ENCODE assay signal across 24 cellular contexts in genomic region chr14:25911831-25912230, GRCh38.
"Had no signal": no experiment of that assay in that cellular context is flagged by ENCODE, and none has a peak within 500 bp of the region (broad histone marks: within the 10 kb centered on the region; RNA-seq: fewer than 3 reads in every experiment).

No MANE protein-coding gene starts in this region.

- H3K9me2 ChIP-seq: SK-N-SH had no signal

- H3K4me3 ChIP-seq: K562 had no signal

- H3K4me3 Mint-ChIP-seq: IgD-negative memory B cell had no signal

- ATAC-seq: HepG2, K562, Panc1, PC-3 had no signal

- H3K36me3 Mint-ChIP-seq: IgD-negative memory B cell had no signal

- H3K4me2 ChIP-seq: KMS-11, SK-N-SH had no signal

- H3K27ac Mint-ChIP-seq: IgD-negative memory B cell had no signal

- H3K27me3 Mint-ChIP-seq: IgD-negative memory B cell had no signal

- H3K9ac ChIP-seq: KMS-11, SK-N-SH had no signal

- H3K9me3 ChIP-seq: SK-N-SH had no signal

- DNase-seq: Kasumi-1; MM.1S; NCI-H1092 treated with DMSO at 0.1 percent for 48 hours; NCI-H1436; NCI-H1694 treated with DMSO at 0.1 percent for 48 hours; NCI-H2081; NCI-H2171; NCI-H226; NCI-H446; NCI-H510A; NCI-H524 treated with DMSO at 0.1 percent for 48 hours; NCI-H69; NCI-H774; NK-92 treated with Interleukin-12 subunit alpha and Interleukin-12 subunit beta, amount 100 ng/mL, for 24 hours; PC-3; SHP77; SK-N-SH; SW 1271 had no signal

- H3K27ac ChIP-seq: KMS-11, RWPE1 had no signal

- H3K4me1 Mint-ChIP-seq: IgD-negative memory B cell had no signal
